In genomic region chr19:52007805-52008557, GRCh38 we compare ENCODE assay signal across 1 cellular context.
TF ChIP-seq lines count a peak whose summit lies in the region.

TSS of gene ZNF615 (minus strand) at chr19:52008211. CDS start at chr19:52003711, 4,500 bp downstream.

TF ChIP-seq in HepG2, 621 proteins besides CTCF, POLR2A, EP300 and RAD21 (continued from another document and continues in another):
- TF ChIP-seq JUNB (CRISPR knock-in tag; IDR thresholded peaks at IDR 0.05; ENCODE audit: borderline replicate concordance): no peak
- TF ChIP-seq, protein P1, sequence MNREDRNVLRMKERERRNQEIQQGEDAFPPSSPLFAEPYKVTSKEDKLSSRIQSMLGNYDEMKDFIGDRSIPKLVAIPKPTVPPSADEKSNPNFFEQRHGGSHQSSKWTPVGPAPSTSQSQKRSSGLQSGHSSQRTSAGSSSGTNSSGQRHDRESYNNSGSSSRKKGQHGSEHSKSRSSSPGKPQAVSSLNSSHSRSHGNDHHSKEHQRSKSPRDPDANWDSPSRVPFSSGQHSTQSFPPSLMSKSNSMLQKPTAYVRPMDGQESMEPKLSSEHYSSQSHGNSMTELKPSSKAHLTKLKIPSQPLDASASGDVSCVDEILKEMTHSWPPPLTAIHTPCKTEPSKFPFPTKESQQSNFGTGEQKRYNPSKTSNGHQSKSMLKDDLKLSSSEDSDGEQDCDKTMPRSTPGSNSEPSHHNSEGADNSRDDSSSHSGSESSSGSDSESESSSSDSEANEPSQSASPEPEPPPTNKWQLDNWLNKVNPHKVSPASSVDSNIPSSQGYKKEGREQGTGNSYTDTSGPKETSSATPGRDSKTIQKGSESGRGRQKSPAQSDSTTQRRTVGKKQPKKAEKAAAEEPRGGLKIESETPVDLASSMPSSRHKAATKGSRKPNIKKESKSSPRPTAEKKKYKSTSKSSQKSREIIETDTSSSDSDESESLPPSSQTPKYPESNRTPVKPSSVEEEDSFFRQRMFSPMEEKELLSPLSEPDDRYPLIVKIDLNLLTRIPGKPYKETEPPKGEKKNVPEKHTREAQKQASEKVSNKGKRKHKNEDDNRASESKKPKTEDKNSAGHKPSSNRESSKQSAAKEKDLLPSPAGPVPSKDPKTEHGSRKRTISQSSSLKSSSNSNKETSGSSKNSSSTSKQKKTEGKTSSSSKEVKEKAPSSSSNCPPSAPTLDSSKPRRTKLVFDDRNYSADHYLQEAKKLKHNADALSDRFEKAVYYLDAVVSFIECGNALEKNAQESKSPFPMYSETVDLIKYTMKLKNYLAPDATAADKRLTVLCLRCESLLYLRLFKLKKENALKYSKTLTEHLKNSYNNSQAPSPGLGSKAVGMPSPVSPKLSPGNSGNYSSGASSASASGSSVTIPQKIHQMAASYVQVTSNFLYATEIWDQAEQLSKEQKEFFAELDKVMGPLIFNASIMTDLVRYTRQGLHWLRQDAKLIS (CRISPR knock-in tag; IDR thresholded peaks at IDR 0.05): no peak
- peak; percentile 88; the same call in 1 of the 2 replicates for TF ChIP-seq U2AF2 (IDR thresholded peaks at IDR 0.05; ENCODE audit: low read depth, low read length)
- no peak for TF ChIP-seq ZNF7 (CRISPR knock-in tag; IDR thresholded peaks at IDR 0.05)
- no peak for TF ChIP-seq ATM (IDR thresholded peaks at IDR 0.05; ENCODE audit: borderline replicate concordance)
- TF ChIP-seq ZSCAN9 (CRISPR knock-in tag; IDR thresholded peaks at IDR 0.05; ENCODE audit: borderline replicate concordance): no peak; the same call in 1 of the 2 replicates
- TF ChIP-seq SRSF4 (IDR thresholded peaks at IDR 0.05; ENCODE audit: low read depth, low read length, poor library complexity, severe bottlenecking): no peak
- no peak for TF ChIP-seq TAF15 (IDR thresholded peaks at IDR 0.05; ENCODE audit: low read depth, low read length, poor library complexity, severe bottlenecking)
- 0 out of 2 replicates have a peak, but pooled peaks have one; percentile 16 for TF ChIP-seq MAZ (IDR thresholded peaks at IDR 0.05; ENCODE audit: borderline replicate concordance, low read depth, low read length)
- no peak for TF ChIP-seq MAZ (CRISPR knock-in tag; IDR thresholded peaks at IDR 0.05; ENCODE audit: low read depth)
- TF ChIP-seq ZNF781 (CRISPR knock-in tag; IDR thresholded peaks at IDR 0.05; ENCODE audit: borderline replicate concordance, not compliant biosample characterization): no peak
- TF ChIP-seq KDM2A (CRISPR knock-in tag; IDR thresholded peaks at IDR 0.05; ENCODE audit: borderline replicate concordance, low read depth): peak; percentile 89; the same call in 1 of the 2 replicates
- 0 out of 2 replicates have a peak, but pooled peaks have one; percentile 44 for TF ChIP-seq PHF20 (CRISPR knock-in tag; IDR thresholded peaks at IDR 0.05)
- peak; percentile 88 for TF ChIP-seq HCFC1 (IDR thresholded peaks at IDR 0.05; ENCODE audit: low read depth, low read length)
- no peak for TF ChIP-seq ZNF790 (CRISPR knock-in tag; IDR thresholded peaks at IDR 0.05; ENCODE audit: borderline replicate concordance)
- 0 out of 2 replicates have a peak, but pooled peaks have one; percentile 65 for TF ChIP-seq GFI1 (CRISPR knock-in tag; IDR thresholded peaks at IDR 0.05; ENCODE audit: borderline replicate concordance)
- TF ChIP-seq PRMT3 (CRISPR knock-in tag; IDR thresholded peaks at IDR 0.05; ENCODE audit: borderline replicate concordance, low read depth): no peak
- TF ChIP-seq TEAD3 (CRISPR knock-in tag; optimal IDR thresholded peaks at IDR 0.05; ENCODE audit: borderline replicate concordance): peak; percentile 49
- no peak for TF ChIP-seq HMG20B (CRISPR knock-in tag; conservative IDR thresholded peaks at IDR 0.05)
- TF ChIP-seq POGZ (CRISPR knock-in tag; IDR thresholded peaks at IDR 0.05): peak; percentile 72
- no peak for TF ChIP-seq ZC3H4 (CRISPR knock-in tag; IDR thresholded peaks at IDR 0.05; ENCODE audit: borderline replicate concordance)
- peak; percentile 24 for TF ChIP-seq AGO1 (IDR thresholded peaks at IDR 0.05; ENCODE audit: low read depth, low read length, poor library complexity, severe bottlenecking)
- TF ChIP-seq ZC3H13 (CRISPR knock-in tag; IDR thresholded peaks at IDR 0.05): peak; percentile 67; the same call in 1 of the 2 replicates
- peak; percentile 87; the same call in 1 of the 2 replicates for TF ChIP-seq SNAPC5 (CRISPR knock-in tag; IDR thresholded peaks at IDR 0.05; ENCODE audit: borderline replicate concordance)
- TF ChIP-seq MED8 (CRISPR knock-in tag; IDR thresholded peaks at IDR 0.05; ENCODE audit: insufficient replicate concordance): peak; percentile 58
- peak; percentile 80; the same call in 1 of the 2 replicates for TF ChIP-seq NAIF1 (CRISPR knock-in tag; IDR thresholded peaks at IDR 0.05; ENCODE audit: borderline replicate concordance)
- no peak for TF ChIP-seq POLR2AphosphoS2 (IDR thresholded peaks at IDR 0.05; ENCODE audit: low read depth, low read length)
- TF ChIP-seq TERF1 (CRISPR knock-in tag; IDR thresholded peaks at IDR 0.05): no peak
- no peak; the same call in 1 of the 2 replicates for TF ChIP-seq PPARG (CRISPR knock-in tag; conservative IDR thresholded peaks at IDR 0.05)
- 0 out of 2 replicates have a peak, but pooled peaks have one; percentile 29 for TF ChIP-seq ZNF354B (CRISPR knock-in tag; IDR thresholded peaks at IDR 0.05)
- no peak for TF ChIP-seq AHR (CRISPR knock-in tag; IDR thresholded peaks at IDR 0.05)
- TF ChIP-seq ZNF235 (CRISPR knock-in tag; IDR thresholded peaks at IDR 0.05; ENCODE audit: borderline replicate concordance): 0 out of 2 replicates have a peak, but pooled peaks have one; percentile 46
- no peak for TF ChIP-seq PRDM15 (CRISPR knock-in tag; IDR thresholded peaks at IDR 0.05)
- 0 out of 2 replicates have a peak, but pooled peaks have one; percentile 31 for TF ChIP-seq REL (CRISPR knock-in tag; conservative IDR thresholded peaks at IDR 0.05)
- TF ChIP-seq PCBP1 (IDR thresholded peaks at IDR 0.05; ENCODE audit: borderline replicate concordance, low read depth, low read length): no peak
- TF ChIP-seq PLRG1 (conservative IDR thresholded peaks at IDR 0.05): no peak
- TF ChIP-seq BORCS8-MEF2B (CRISPR knock-in tag; IDR thresholded peaks at IDR 0.05): 0 out of 2 replicates have a peak, but pooled peaks have one; percentile 55
- TF ChIP-seq, protein P2, sequence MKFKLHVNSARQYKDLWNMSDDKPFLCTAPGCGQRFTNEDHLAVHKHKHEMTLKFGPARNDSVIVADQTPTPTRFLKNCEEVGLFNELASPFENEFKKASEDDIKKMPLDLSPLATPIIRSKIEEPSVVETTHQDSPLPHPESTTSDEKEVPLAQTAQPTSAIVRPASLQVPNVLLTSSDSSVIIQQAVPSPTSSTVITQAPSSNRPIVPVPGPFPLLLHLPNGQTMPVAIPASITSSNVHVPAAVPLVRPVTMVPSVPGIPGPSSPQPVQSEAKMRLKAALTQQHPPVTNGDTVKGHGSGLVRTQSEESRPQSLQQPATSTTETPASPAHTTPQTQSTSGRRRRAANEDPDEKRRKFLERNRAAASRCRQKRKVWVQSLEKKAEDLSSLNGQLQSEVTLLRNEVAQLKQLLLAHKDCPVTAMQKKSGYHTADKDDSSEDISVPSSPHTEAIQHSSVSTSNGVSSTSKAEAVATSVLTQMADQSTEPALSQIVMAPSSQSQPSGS (CRISPR knock-in tag; IDR thresholded peaks at IDR 0.05): peak; percentile 50; the same call in 1 of the 2 replicates
- TF ChIP-seq ZNF713 (CRISPR knock-in tag; IDR thresholded peaks at IDR 0.05): no peak
- no peak; the same call in 1 of the 2 replicates for TF ChIP-seq ZNF276 (CRISPR knock-in tag; IDR thresholded peaks at IDR 0.05; ENCODE audit: low read depth)
- peak; percentile 59; the same call in 1 of the 2 replicates for TF ChIP-seq ZNF430 (CRISPR knock-in tag; IDR thresholded peaks at IDR 0.05)
- TF ChIP-seq, protein P3, sequence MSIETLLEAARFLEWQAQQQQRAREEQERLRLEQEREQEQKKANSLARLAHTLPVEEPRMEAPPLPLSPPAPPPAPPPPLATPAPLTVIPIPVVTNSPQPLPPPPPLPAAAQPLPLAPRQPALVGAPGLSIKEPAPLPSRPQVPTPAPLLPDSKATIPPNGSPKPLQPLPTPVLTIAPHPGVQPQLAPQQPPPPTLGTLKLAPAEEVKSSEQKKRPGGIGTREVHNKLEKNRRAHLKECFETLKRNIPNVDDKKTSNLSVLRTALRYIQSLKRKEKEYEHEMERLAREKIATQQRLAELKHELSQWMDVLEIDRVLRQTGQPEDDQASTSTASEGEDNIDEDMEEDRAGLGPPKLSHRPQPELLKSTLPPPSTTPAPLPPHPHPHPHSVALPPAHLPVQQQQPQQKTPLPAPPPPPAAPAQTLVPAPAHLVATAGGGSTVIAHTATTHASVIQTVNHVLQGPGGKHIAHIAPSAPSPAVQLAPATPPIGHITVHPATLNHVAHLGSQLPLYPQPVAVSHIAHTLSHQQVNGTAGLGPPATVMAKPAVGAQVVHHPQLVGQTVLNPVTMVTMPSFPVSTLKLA (IDR thresholded peaks at IDR 0.05): no peak
- TF ChIP-seq CREB1 (IDR thresholded peaks at IDR 0.05): peak; percentile 68
- TF ChIP-seq CREB1 (CRISPR knock-in tag; IDR thresholded peaks at IDR 0.05): peak; percentile 53
- TF ChIP-seq MAF1 (CRISPR knock-in tag; IDR thresholded peaks at IDR 0.05; ENCODE audit: borderline replicate concordance): no peak
- 0 out of 2 replicates have a peak, but pooled peaks have one; percentile 53 for TF ChIP-seq ZNF333 (CRISPR knock-in tag; IDR thresholded peaks at IDR 0.05; ENCODE audit: borderline replicate concordance)
- TF ChIP-seq, protein P4, sequence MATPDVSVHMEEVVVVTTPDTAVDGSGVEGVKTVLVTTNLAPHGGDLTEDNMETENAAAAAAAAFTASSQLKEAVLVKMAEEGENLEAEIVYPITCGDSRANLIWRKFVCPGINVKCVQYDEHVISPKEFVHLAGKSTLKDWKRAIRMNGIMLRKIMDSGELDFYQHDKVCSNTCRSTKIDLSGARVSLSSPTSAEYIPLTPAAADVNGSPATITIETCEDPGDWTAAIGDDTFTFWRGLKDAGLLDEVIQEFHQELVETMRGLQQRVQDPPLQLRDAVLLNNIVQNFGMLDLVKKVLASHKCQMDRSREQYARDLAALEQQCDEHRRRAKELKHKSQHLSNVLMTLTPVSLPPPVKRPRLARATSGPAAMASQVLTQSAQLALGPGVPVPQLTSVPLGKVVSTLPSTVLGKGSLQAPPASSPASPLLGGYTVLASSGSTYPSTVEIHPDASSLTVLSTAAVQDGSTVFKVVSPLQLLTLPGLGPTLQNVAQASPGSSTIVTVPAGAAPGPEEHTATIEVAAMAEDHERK (CRISPR knock-in tag; IDR thresholded peaks at IDR 0.05; ENCODE audit: low read depth): 0 out of 2 replicates have a peak, but pooled peaks have one; percentile 16
- TF ChIP-seq YEATS2 (CRISPR knock-in tag; IDR thresholded peaks at IDR 0.05; ENCODE audit: borderline replicate concordance): no peak
- no peak for TF ChIP-seq DNMT3B (CRISPR knock-in tag; conservative IDR thresholded peaks at IDR 0.05)
- TF ChIP-seq ZNF644 (CRISPR knock-in tag; IDR thresholded peaks at IDR 0.05; ENCODE audit: low read depth): 0 out of 2 replicates have a peak, but pooled peaks have one; percentile 34
- TF ChIP-seq ZMYM3 (CRISPR knock-in tag; IDR thresholded peaks at IDR 0.05): peak; percentile 51; the same call in 1 of the 2 replicates
- peak; percentile 53; the same call in 1 of the 2 replicates for TF ChIP-seq SMAD3 (CRISPR knock-in tag; IDR thresholded peaks at IDR 0.05)
